ENCODE assay signal across 1 cellular context in the genomic region with DNA sequence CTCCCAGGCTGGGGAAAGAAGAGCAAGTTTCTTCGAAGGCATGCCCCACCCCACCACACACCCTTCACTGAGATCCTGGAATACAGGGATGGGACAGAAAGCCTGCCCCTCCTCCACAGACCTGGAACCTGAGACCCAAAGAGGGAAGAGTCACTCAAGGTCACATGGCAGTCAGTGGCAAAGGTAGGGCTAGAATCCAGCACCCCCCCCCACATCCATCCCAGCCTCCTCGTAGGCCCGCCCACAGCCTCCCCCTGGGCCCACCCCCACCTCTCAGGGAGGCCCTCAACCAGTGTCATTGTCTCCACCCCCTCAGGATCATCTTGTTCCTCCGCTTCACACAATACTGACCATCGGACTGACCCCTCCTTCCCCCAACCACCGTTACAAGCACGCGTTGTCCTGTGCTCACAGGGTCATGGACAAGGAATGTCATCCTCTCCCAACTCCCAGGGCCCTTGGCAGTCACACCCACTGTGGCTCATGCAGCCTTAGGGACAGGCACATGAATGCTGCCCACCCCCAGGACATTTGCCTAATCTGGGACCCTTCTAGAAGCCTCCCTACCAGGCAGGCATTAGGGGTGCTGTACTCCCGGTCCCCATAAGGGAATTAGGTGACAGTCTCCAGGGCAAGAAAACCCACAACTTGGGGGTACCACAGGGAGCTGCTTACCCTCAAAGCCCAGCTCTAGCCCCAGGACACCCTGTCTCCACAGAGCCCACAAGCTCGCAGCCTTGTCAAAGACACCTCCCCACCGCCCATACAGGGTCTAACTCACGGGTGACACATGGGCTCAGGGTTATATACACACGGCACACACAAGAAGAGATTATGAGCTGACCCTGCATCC.
TF ChIP-seq lines count a peak whose summit lies in the region.

No MANE protein-coding gene starts in this region.

TF ChIP-seq in HEK293, 187 proteins besides CTCF, POLR2A, EP300 and RAD21 (continued from another document):
- TF ChIP-seq ZBTB17 (tag by site-specific recombination; IDR thresholded peaks at IDR 0.05), result 0 out of 2 replicates have a peak, but pooled peaks have one; percentile 22
- TF ChIP-seq, protein P1, sequence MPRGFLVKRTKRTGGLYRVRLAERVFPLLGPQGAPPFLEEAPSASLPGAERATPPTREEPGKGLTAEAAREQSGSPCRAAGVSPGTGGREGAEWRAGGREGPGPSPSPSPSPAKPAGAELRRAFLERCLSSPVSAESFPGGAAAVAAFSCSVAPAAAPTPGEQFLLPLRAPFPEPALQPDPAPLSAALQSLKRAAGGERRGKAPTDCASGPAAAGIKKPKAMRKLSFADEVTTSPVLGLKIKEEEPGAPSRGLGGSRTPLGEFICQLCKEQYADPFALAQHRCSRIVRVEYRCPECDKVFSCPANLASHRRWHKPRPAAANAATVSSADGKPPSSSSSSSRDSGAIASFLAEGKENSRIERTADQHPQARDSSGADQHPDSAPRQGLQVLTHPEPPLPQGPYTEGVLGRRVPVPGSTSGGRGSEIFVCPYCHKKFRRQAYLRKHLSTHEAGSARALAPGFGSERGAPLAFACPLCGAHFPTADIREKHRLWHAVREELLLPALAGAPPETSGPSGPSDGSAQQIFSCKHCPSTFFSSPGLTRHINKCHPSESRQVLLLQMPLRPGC (tag by site-specific recombination; IDR thresholded peaks at IDR 0.05), result no peak
- TF ChIP-seq ZFHX2 (tag by site-specific recombination; conservative IDR thresholded peaks at IDR 0.05), result peak; percentile 60
- 0 out of 2 replicates have a peak, but pooled peaks have one; percentile 52 for TF ChIP-seq GLIS2 (tag by site-specific recombination; IDR thresholded peaks at IDR 0.05)
- TF ChIP-seq EGR2 (tag by site-specific recombination; IDR thresholded peaks at IDR 0.05; ENCODE audit: low read depth), result peak; percentile 41; the same call in 1 of the 2 replicates
- TF ChIP-seq, protein P2, sequence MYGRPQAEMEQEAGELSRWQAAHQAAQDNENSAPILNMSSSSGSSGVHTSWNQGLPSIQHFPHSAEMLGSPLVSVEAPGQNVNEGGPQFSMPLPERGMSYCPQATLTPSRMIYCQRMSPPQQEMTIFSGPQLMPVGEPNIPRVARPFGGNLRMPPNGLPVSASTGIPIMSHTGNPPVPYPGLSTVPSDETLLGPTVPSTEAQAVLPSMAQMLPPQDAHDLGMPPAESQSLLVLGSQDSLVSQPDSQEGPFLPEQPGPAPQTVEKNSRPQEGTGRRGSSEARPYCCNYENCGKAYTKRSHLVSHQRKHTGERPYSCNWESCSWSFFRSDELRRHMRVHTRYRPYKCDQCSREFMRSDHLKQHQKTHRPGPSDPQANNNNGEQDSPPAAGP (tag by site-specific recombination; IDR thresholded peaks at IDR 0.05), result 0 out of 2 replicates have a peak, but pooled peaks have one; percentile 43
- TF ChIP-seq ZNF2 (tag by site-specific recombination; IDR thresholded peaks at IDR 0.05), result no peak
- peak; percentile 36; the same call in 1 of the 2 replicates for TF ChIP-seq SP2 (tag by site-specific recombination; IDR thresholded peaks at IDR 0.05)
- TF ChIP-seq, protein P3, sequence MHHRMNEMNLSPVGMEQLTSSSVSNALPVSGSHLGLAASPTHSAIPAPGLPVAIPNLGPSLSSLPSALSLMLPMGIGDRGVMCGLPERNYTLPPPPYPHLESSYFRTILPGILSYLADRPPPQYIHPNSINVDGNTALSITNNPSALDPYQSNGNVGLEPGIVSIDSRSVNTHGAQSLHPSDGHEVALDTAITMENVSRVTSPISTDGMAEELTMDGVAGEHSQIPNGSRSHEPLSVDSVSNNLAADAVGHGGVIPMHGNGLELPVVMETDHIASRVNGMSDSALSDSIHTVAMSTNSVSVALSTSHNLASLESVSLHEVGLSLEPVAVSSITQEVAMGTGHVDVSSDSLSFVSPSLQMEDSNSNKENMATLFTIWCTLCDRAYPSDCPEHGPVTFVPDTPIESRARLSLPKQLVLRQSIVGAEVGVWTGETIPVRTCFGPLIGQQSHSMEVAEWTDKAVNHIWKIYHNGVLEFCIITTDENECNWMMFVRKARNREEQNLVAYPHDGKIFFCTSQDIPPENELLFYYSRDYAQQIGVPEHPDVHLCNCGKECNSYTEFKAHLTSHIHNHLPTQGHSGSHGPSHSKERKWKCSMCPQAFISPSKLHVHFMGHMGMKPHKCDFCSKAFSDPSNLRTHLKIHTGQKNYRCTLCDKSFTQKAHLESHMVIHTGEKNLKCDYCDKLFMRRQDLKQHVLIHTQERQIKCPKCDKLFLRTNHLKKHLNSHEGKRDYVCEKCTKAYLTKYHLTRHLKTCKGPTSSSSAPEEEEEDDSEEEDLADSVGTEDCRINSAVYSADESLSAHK (tag by site-specific recombination; IDR thresholded peaks at IDR 0.05), result no peak
- TF ChIP-seq ZNF76 (tag by site-specific recombination; IDR thresholded peaks at IDR 0.05; ENCODE audit: borderline replicate concordance, low read depth), result 0 out of 2 replicates have a peak, but pooled peaks have one; percentile 13
